In genomic region chr19:38975214-38975860, GRCh38 we compare ENCODE assay signal across 7 cellular contexts. TPM values are rescaled to one million over a fixed set of nuclear protein-coding genes. Genes with fewer than 3 reads are reported as not detected.
DNase-seq lines count a peak whose midpoint lies in the region; ATAC-seq and TF ChIP-seq lines count a peak whose summit lies in the region.

Gene FBXO17 (minus strand): TSS chr19:38975742. CDS start chr19:38950319, 25,423 bp downstream.

- no peaks in the 10 kb centered on the region for H3K36me3 Mint-ChIP-seq in activated T-helper 1 cell treated with anti-CD3 and anti-CD28 coated beads, Interleukin-12 subunit alpha, Interleukin-12 subunit beta, Interleukin-2, Interleukin-4 antibody, amounts not matched to agents 30 ng/mL and 10 ng/mL and 1 ng/mL, durations not matched to agents 14 hours and 24 hours and 36 hours (ENCODE audit: low read depth)
- peaks cover 19% of the 10 kb centered on the region for H3K36me3 Mint-ChIP-seq in nephron progenitor cell (ENCODE audit: low read depth)

- DNase-seq in HFF-Myc (ENCODE audit: extremely low read depth, low read depth) (no peak), glomerular endothelial cell (ENCODE audit: extremely low read depth, low read depth, low spot score) (no peak), nephron progenitor cell (peak; percentile 74), NCI-H345 (lab: John Stamatoyannopoulos, UW) (no peak)
- DNase-seq in activated T-helper 1 cell treated with anti-CD3 and anti-CD28 coated beads, Interleukin-12 subunit alpha, Interleukin-12 subunit beta, Interleukin-2, Interleukin-4 antibody, amounts not matched to agents 30 ng/mL and 10 ng/mL and 1 ng/mL, durations not matched to agents 14 hours and 24 hours and 36 hours (ENCODE audit: low spot score): no peak

- H3K27ac Mint-ChIP-seq in activated T-helper 1 cell treated with anti-CD3 and anti-CD28 coated beads, Interleukin-12 subunit alpha, Interleukin-12 subunit beta, Interleukin-2, Interleukin-4 antibody, amounts not matched to agents 30 ng/mL and 10 ng/mL and 1 ng/mL, durations not matched to agents 14 hours and 24 hours and 36 hours: no peak within 1 kb of the TSS
- peak within 1 kb of the TSS; percentile 96 for H3K27ac Mint-ChIP-seq in nephron progenitor cell

- TF ChIP-seq CTCF in HFF-Myc (IDR thresholded peaks at IDR 0.05; ENCODE audit: low read depth, low read length, missing control alignments) (no peak), nephron progenitor cell (IDR thresholded peaks at IDR 0.05) (no peak)

- H3K4me3 ChIP-seq in HFF-Myc (replicated peaks; ENCODE audit: low read depth, low read length): peak within 1 kb of the TSS; percentile 67

- ATAC-seq in GM21360 (IDR thresholded peaks at IDR 0.05; ENCODE audit: unreplicated experiment): no peak
- no peak for ATAC-seq in GM21447 (IDR thresholded peaks at IDR 0.05; ENCODE audit: unreplicated experiment)

- peaks cover 29% of the 10 kb centered on the region for H3K27me3 Mint-ChIP-seq in activated T-helper 1 cell treated with anti-CD3 and anti-CD28 coated beads, Interleukin-12 subunit alpha, Interleukin-12 subunit beta, Interleukin-2, Interleukin-4 antibody, amounts not matched to agents 30 ng/mL and 10 ng/mL and 1 ng/mL, durations not matched to agents 14 hours and 24 hours and 36 hours (ENCODE audit: insufficient read depth)
- no peaks in the 10 kb centered on the region for H3K27me3 Mint-ChIP-seq in nephron progenitor cell (ENCODE audit: low read depth, poor library complexity)

- intact Hi-C loops in activated T-helper 1 cell treated with anti-CD3 and anti-CD28 coated beads, Interleukin-12 subunit alpha, Interleukin-12 subunit beta, Interleukin-2, Interleukin-4 antibody, amounts not matched to agents 30 ng/mL and 10 ng/mL and 1 ng/mL, durations not matched to agents 14 hours and 24 hours and 36 hours (cut with micrococcal nuclease): loop anchor here (10.0 kb wide), 1 partner anchor 359 kb away; the partner anchor contains the start of gene GMFG

- H3K4me1 Mint-ChIP-seq in activated T-helper 1 cell treated with anti-CD3 and anti-CD28 coated beads, Interleukin-12 subunit alpha, Interleukin-12 subunit beta, Interleukin-2, Interleukin-4 antibody, amounts not matched to agents 30 ng/mL and 10 ng/mL and 1 ng/mL, durations not matched to agents 14 hours and 24 hours and 36 hours (ENCODE audit: low read depth): peaks cover 23% of the 10 kb centered on the region
- peaks cover 45% of the 10 kb centered on the region for H3K4me1 Mint-ChIP-seq in nephron progenitor cell

- peaks cover under 1% of the 10 kb centered on the region for H3K9me3 Mint-ChIP-seq in activated T-helper 1 cell treated with anti-CD3 and anti-CD28 coated beads, Interleukin-12 subunit alpha, Interleukin-12 subunit beta, Interleukin-2, Interleukin-4 antibody, amounts not matched to agents 30 ng/mL and 10 ng/mL and 1 ng/mL, durations not matched to agents 14 hours and 24 hours and 36 hours
- peaks cover 5% of the 10 kb centered on the region for H3K9me3 Mint-ChIP-seq in nephron progenitor cell

- H3K4me3 Mint-ChIP-seq in activated T-helper 1 cell treated with anti-CD3 and anti-CD28 coated beads, Interleukin-12 subunit alpha, Interleukin-12 subunit beta, Interleukin-2, Interleukin-4 antibody, amounts not matched to agents 30 ng/mL and 10 ng/mL and 1 ng/mL, durations not matched to agents 14 hours and 24 hours and 36 hours: peak within 1 kb of the TSS; percentile 69
- peak within 1 kb of the TSS; percentile 95 for H3K4me3 Mint-ChIP-seq in nephron progenitor cell

RNA-seq across cellular contexts. Expression of gene FBXO17, which starts in this region (rescaled TPM):
- 0.10 TPM in 1 of 2 replicates, not detected in the other for total RNA-seq in activated T-helper 1 cell treated with anti-CD3 and anti-CD28 coated beads, Interleukin-12 subunit alpha, Interleukin-12 subunit beta, Interleukin-2, Interleukin-4 antibody, amounts not matched to agents 30 ng/mL and 10 ng/mL and 1 ng/mL, durations not matched to agents 14 hours and 24 hours and 36 hours
- 12.2 and 23.1 TPM in 2 replicates for total RNA-seq in glomerular endothelial cell

Comparison
In these comparisons a context has a peak if more than half of its experiments do, and no peak if none do; other contexts are left out.
1. RNA of gene FBXO17 (total RNA-seq): 12.2 to 23.1 TPM in glomerular endothelial cell; 0.10 TPM in activated T-helper 1 cell treated with anti-CD3 and anti-CD28 coated beads, Interleukin-12 subunit alpha, Interleukin-12 subunit beta, Interleukin-2, Interleukin-4 antibody, amounts not matched to agents 30 ng/mL and 10 ng/mL and 1 ng/mL, durations not matched to agents 14 hours and 24 hours and 36 hours; every median in the first group is over 10 times any median in the second.